8 cellular contexts compared by ENCODE assay signal in genomic region chr6:41462980-41463930, GRCh38.
DNase-seq lines count a peak whose midpoint lies in the region; ATAC-seq, FAIRE-seq and TF ChIP-seq lines count a peak whose summit lies in the region.

No MANE protein-coding gene starts in this region.

- RAD21 ChIA-PET in HCT116 (lab: Charles Lee; ENCODE audit: low non-redundant PET in 1 of 2, low total read pairs in 2 of 2, uncharacterized antibody in 2 of 2, unreplicated experiment in 2 of 2), result no interaction called here

- H3K4me2 ChIP-seq in HCT116 (ENCODE audit: low read length) (no peak overlapping the region), SK-N-SH (no peak overlapping the region)

- H3K9ac ChIP-seq in HCT116 (ENCODE audit: low read length) (no peak overlapping the region), SK-N-SH (no peak overlapping the region)

- H4K20me1 ChIP-seq in HCT116 (ENCODE audit: insufficient read depth) (no peaks in the 10 kb centered on the region), SK-N-SH (ENCODE audit: insufficient read depth) (no peaks in the 10 kb centered on the region)

- ATAC-seq in HCT116 (peak; percentile 85), pancreas (peak; percentile 94 to 99 (median 96)), GM21529 (IDR thresholded peaks at IDR 0.05; ENCODE audit: unreplicated experiment) (no peak)

- FAIRE-seq in pancreas (lab: Jason Lieb, UNC), result no peak

- POLR2A ChIA-PET in HCT116 (lab: Charles Lee), result no interaction called here
- POLR2A ChIA-PET in SK-N-SH (lab: Yijun Ruan, JAX), result no interaction called here

- TF ChIP-seq CTCF in HCT116 (IDR thresholded peaks at IDR 0.05 in 2 of 3, conservative IDR thresholded peaks at IDR 0.05 in 1 of 3; ENCODE audit: borderline replicate concordance in 1 of 3, insufficient read depth in 1 of 3, low read depth in 2 of 3, low read length in 2 of 3) (peak; percentile 17 to 71 (median 49); a peak in 5 of 6 replicates), SK-N-SH (IDR thresholded peaks at IDR 0.05) (peak; percentile 71), foreskin fibroblast (IDR thresholded peaks at IDR 0.05; ENCODE audit: low read depth, low read length) (peak; percentile 76), pancreas (IDR thresholded peaks at IDR 0.05) (peak; percentile 17 to 62 (median 60))

- TF ChIP-seq EP300 in SK-N-SH (IDR thresholded peaks at IDR 0.05; ENCODE audit: borderline replicate concordance in 1 of 2, low read depth in 1 of 2, low read length in 1 of 2), result no peak

- DNase-seq in DMS114 treated with DMSO at 0.1 percent for 48 hours (lab: John Stamatoyannopoulos, UW; ENCODE audit: unreplicated experiment), result peak; percentile 71
- peak; percentile 27 for DNase-seq in HCT116 (ENCODE audit: low read depth, low spot score)
- DNase-seq in SK-N-SH, result peak; percentile 83
- DNase-seq in foreskin fibroblast, result peak in 1 of 2 donors; percentile 64
- peak in 5 of 6 donors; percentile 61 to 84 (median 74) for DNase-seq in pancreas
- DNase-seq in iPS-NIHi7 (ENCODE audit: extremely low spot score), result no peak
- DNase-seq in COR-L47 (lab: John Stamatoyannopoulos, UW), result no peak

- TF ChIP-seq POLR2A in HCT116 (IDR thresholded peaks at IDR 0.05; ENCODE audit: borderline replicate concordance, extremely low read depth, insufficient read depth, insufficient read length), result no peak

- H3K36me3 ChIP-seq in HCT116 (ENCODE audit: control insufficient read depth in 1 of 2, insufficient read depth in 2 of 2, low read length in 2 of 2) (no peaks in the 10 kb centered on the region), SK-N-SH (replicated peaks in 1 of 2; ENCODE audit: control insufficient read depth in 1 of 2, insufficient read depth in 2 of 2, low read length in 1 of 2) (no peaks in the 10 kb centered on the region), pancreas (no peaks in the 10 kb centered on the region)

- no peak overlapping the region for H3K4me3 ChIP-seq in HCT116 (replicated peaks in 1 of 2; ENCODE audit: low read depth in 1 of 2, low read length in 2 of 2)
- H3K4me3 ChIP-seq in SK-N-SH (ENCODE audit: low read depth in 2 of 2, low read length in 1 of 2), result no peak overlapping the region; a peak in 1 of 4 replicates
- H3K4me3 ChIP-seq in foreskin fibroblast (ENCODE audit: low read depth in 1 of 2, low read length in 2 of 2), result no peak overlapping the region
- no peak overlapping the region for H3K4me3 ChIP-seq in pancreas

- whole genome bisulfite sequencing in SK-N-SH (ENCODE audit: low lambda C conversion rate), result 60% methylated on average over 12 of the region's 13 CpGs
- WGBS in pancreas, 2 donors, result 32 to 33% methylated on average over 13 of the region's 13 CpGs

- intact Hi-C loops in HCT116 (cut with micrococcal nuclease), result loop anchor here (1.0 kb wide), 1 partner anchor 129 kb away; no protein-coding TSS in a partner anchor
- intact Hi-C loops in pancreas (cut with DNase I), result loop anchor here in 1 of 3 donors (5.0 kb wide), 2 partner anchors 129 to 219 kb away; no protein-coding TSS in a partner anchor

- H3F3A ChIP-seq in SK-N-SH (replicated peaks; ENCODE audit: insufficient read depth), result no peaks in the 10 kb centered on the region

- H3K27ac ChIP-seq in HCT116 (ENCODE audit: low read depth, low read length) (no peak overlapping the region), SK-N-SH (ENCODE audit: low read depth in 2 of 2, low read length in 1 of 2) (no peak overlapping the region), pancreas (no peak overlapping the region)

- H2AFZ ChIP-seq in HCT116 (ENCODE audit: low read depth, low read length, poor library complexity, severe bottlenecking) (no peak overlapping the region), SK-N-SH (ENCODE audit: low read depth) (no peak overlapping the region)

- H3K4me1 ChIP-seq in HCT116 (ENCODE audit: control insufficient read depth in 1 of 2, insufficient read depth in 2 of 2, low read length in 2 of 2), result peaks cover 6 to 13% of the 10 kb centered on the region in 2 experiments; a peak in 3 of 4 replicates
- peaks cover 0 to 5% of the 10 kb centered on the region in 2 experiments; a peak in 1 of 4 replicates for H3K4me1 ChIP-seq in SK-N-SH (ENCODE audit: control insufficient read depth in 1 of 2, insufficient read depth in 2 of 2, low read depth in 1 of 2, low read length in 1 of 2)
- H3K4me1 ChIP-seq in pancreas, result no peaks in the 10 kb centered on the region

- H3K79me2 ChIP-seq in HCT116 (ENCODE audit: insufficient read depth, low read length) (no peaks in the 10 kb centered on the region), SK-N-SH (ENCODE audit: insufficient read depth) (no peaks in the 10 kb centered on the region)

- no TSS peak for BruUV-seq in HCT116 (replicated peaks; lab: Mats Ljungman, UMichigan)

- H3K9me3 ChIP-seq in HCT116 (ENCODE audit: control insufficient read depth in 1 of 2, insufficient read depth in 1 of 2, low read depth in 1 of 2, low read length in 2 of 2) (no peaks in the 10 kb centered on the region), SK-N-SH (no peaks in the 10 kb centered on the region), pancreas (no peaks in the 10 kb centered on the region)

- TF ChIP-seq RAD21 in HCT116 (IDR thresholded peaks at IDR 0.05; ENCODE audit: low read depth) (peak; percentile 85), SK-N-SH (IDR thresholded peaks at IDR 0.05; ENCODE audit: low read length) (peak; percentile 93)

- CTCF ChIA-PET in HCT116 (lab: Charles Lee) (interaction anchor here (1.0 to 2.1 kb wide), 4 partner anchors 95 to 139 kb away, joined by 3 to 6 read pairs (median 5); no protein-coding TSS in a partner anchor), SK-N-SH (lab: Yijun Ruan, JAX) (interaction anchor here (0.6 to 7.6 kb wide), 39 partner anchors 10 to 231 kb away, joined by 3 to 183 read pairs (median 4); no protein-coding TSS in a partner anchor)

- H3K27me3 ChIP-seq in HCT116 (ENCODE audit: insufficient read depth, low read length) (no peaks in the 10 kb centered on the region; the same call in 1 of the 2 replicates), SK-N-SH (ENCODE audit: insufficient read depth) (no peaks in the 10 kb centered on the region), pancreas (no peaks in the 10 kb centered on the region)

- no peaks in the 10 kb centered on the region for H3K9me2 ChIP-seq in HCT116 (ENCODE audit: insufficient read depth)
- no peaks in the 10 kb centered on the region for H3K9me2 ChIP-seq in SK-N-SH

TF ChIP-seq in HCT116, 20 proteins besides CTCF, POLR2A, EP300 and RAD21:
- TF ChIP-seq EZH2phosphoT487 (IDR thresholded peaks at IDR 0.05; ENCODE audit: borderline replicate concordance) (no peak), TCF7L2 (IDR thresholded peaks at IDR 0.05; ENCODE audit: borderline replicate concordance, extremely low read depth, insufficient read depth, insufficient read length) (no peak), EZH2 (IDR thresholded peaks at IDR 0.05) (no peak), CEBPB (IDR thresholded peaks at IDR 0.05; ENCODE audit: low read depth) (no peak), EGR1 (IDR thresholded peaks at IDR 0.05; ENCODE audit: low read depth) (no peak), YY1 (IDR thresholded peaks at IDR 0.05; ENCODE audit: extremely low read depth, insufficient replicate concordance, low read depth, low read length) (no peak)

TF ChIP-seq in SK-N-SH, 30 proteins besides CTCF, POLR2A, EP300 and RAD21:
- peak; percentile 94 for TF ChIP-seq SMC3 (IDR thresholded peaks at IDR 0.05; ENCODE audit: low read depth, low read length)
- TF ChIP-seq RFX5 (IDR thresholded peaks at IDR 0.05; ENCODE audit: low read length), result peak; percentile 52; the same call in 1 of the 2 replicates
- no peak for TF ChIP-seq GATA2 (CRISPR knock-in tag; IDR thresholded peaks at IDR 0.05)

Comparison
In these comparisons a context has a peak if more than half of its experiments do, and no peak if none do; other contexts are left out.
1. DNase-seq: peak in DMS114 treated with DMSO at 0.1 percent for 48 hours (single experiment), HCT116 (single experiment), SK-N-SH (single experiment) and pancreas (5 of 6); none in iPS-NIHi7 (single experiment) and COR-L47 (single experiment).
2. Peak in every context shown above with its lines, with median percentiles within 50 percentile points of each other: CTCF ChIP-seq.